In the genomic region with DNA sequence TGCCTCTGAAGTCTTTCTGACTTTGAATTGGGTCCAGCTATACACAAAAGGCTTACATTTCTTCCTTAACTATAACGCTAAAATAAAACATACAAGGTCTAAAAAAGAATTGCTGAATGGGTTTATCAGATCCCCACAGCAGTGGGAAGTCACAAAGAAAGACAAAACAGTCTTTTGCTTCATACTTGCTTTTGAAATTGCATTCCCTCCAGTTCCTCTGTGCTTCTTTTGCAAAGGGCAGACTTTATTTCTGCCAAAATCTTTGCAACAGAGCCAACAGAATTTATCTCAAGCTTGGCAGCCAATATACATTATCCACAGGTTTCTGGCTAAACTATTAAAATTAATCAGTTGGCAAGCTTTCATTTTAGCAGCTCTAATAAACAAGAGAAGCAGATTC, we compare ENCODE assay signal across 27 cellular contexts.
"Had no signal": no experiment of that assay in that cellular context is flagged by ENCODE, and none has a peak within 500 bp of the region (broad histone marks: within the 10 kb centered on the region; RNA-seq: fewer than 3 reads in every experiment).

No MANE protein-coding gene starts in this region.

- H3K4me1 ChIP-seq: SJSA1 had no signal

- DNase-seq: activated CD4-positive, alpha-beta T cell treated with anti-CD3 and anti-CD28 coated beads for 4 hours; activated CD8-positive, alpha-beta memory T cell treated with anti-CD3 and anti-CD28 coated beads, Interleukin-2, amount 50 U/mL, for 4 hours; activated CD8-positive, alpha-beta T cell treated with anti-CD3 and anti-CD28 coated beads for 36 hours; activated gamma-delta T cell treated with Interleukin-2 at 50 U/mL for 16 hours; activated naive CD4-positive, alpha-beta T cell treated with anti-CD3 and anti-CD28 coated beads, Interleukin-2, amount 10 ng/mL, durations not matched to agents 7 days and 5 days; activated naive CD8-positive, alpha-beta T cell treated with anti-CD3 and anti-CD28 coated beads for 36 hours; activated T-cell treated with anti-CD3 and anti-CD28 coated beads, Interleukin-2, amount 50 U/mL, for 72 hours; caudate nucleus; NCI-H1092; NCI-H1417; NCI-H2029; NCI-H2107; NCI-H2171 treated with DMSO at 0.1 percent for 48 hours; NCI-H226; NCI-H510A treated with DMSO at 0.1 percent for 48 hours; NCI-H69; NK-92 treated with Interleukin-12 subunit alpha and Interleukin-12 subunit beta, amount 100 ng/mL, for 24 hours; OCI-M1; RPMI8226; SHP77 had no signal

- H3K4me2 ChIP-seq: KMS-11 had no signal

- H3K36me3 Mint-ChIP-seq: activated naive CD4-positive, alpha-beta T cell treated with anti-CD3 and anti-CD28 coated beads, Interleukin-2, amount 10 ng/mL, durations not matched to agents 7 days and 5 days; activated naive CD8-positive, alpha-beta T cell treated with anti-CD3 and anti-CD28 coated beads for 36 hours had no signal

- H3K27ac ChIP-seq: KMS-11, SJSA1 had no signal

- H3K4me3 Mint-ChIP-seq: activated CD8-positive, alpha-beta T cell treated with anti-CD3 and anti-CD28 coated beads for 36 hours; activated naive CD4-positive, alpha-beta T cell treated with anti-CD3 and anti-CD28 coated beads, Interleukin-2, amount 10 ng/mL, durations not matched to agents 7 days and 5 days; activated naive CD8-positive, alpha-beta T cell treated with anti-CD3 and anti-CD28 coated beads for 36 hours; activated T-cell treated with anti-CD3 and anti-CD28 coated beads, Interleukin-2, amount 50 U/mL, for 72 hours; T-helper 1 cell treated with Interleukin-12 subunit alpha and Interleukin-12 subunit beta and Interleukin-4 antibody, amounts not matched to agents 30 μg/mL and 1 μg/mL, for 36 hours had no signal

- H3K4me1 Mint-ChIP-seq: activated naive CD4-positive, alpha-beta T cell treated with anti-CD3 and anti-CD28 coated beads, Interleukin-2, amount 10 ng/mL, durations not matched to agents 7 days and 5 days; activated naive CD8-positive, alpha-beta T cell treated with anti-CD3 and anti-CD28 coated beads for 36 hours had no signal

- H3K9me3 Mint-ChIP-seq: activated CD8-positive, alpha-beta T cell treated with anti-CD3 and anti-CD28 coated beads for 36 hours; activated naive CD4-positive, alpha-beta T cell treated with anti-CD3 and anti-CD28 coated beads, Interleukin-2, amount 10 ng/mL, durations not matched to agents 7 days and 5 days; activated naive CD8-positive, alpha-beta T cell treated with anti-CD3 and anti-CD28 coated beads for 36 hours; activated T-cell treated with anti-CD3 and anti-CD28 coated beads, Interleukin-2, amount 50 U/mL, for 72 hours; T-helper 1 cell treated with Interleukin-12 subunit alpha and Interleukin-12 subunit beta and Interleukin-4 antibody, amounts not matched to agents 30 μg/mL and 1 μg/mL, for 36 hours had no signal

- H3K27me3 Mint-ChIP-seq: activated CD8-positive, alpha-beta T cell treated with anti-CD3 and anti-CD28 coated beads for 36 hours; activated naive CD4-positive, alpha-beta T cell treated with anti-CD3 and anti-CD28 coated beads, Interleukin-2, amount 10 ng/mL, durations not matched to agents 7 days and 5 days; activated naive CD8-positive, alpha-beta T cell treated with anti-CD3 and anti-CD28 coated beads for 36 hours had no signal

- H3K4me3 ChIP-seq: SJSA1 had no signal

- H3K36me3 ChIP-seq: SJSA1 had no signal

- ATAC-seq: activated CD4-positive, CD25-positive, alpha-beta regulatory T cell treated with anti-CD3 and anti-CD28 coated beads, Interleukin-2, amount 50 U/mL, for 24 hours; activated CD8-positive, alpha-beta T cell treated with anti-CD3 and anti-CD28 coated beads for 36 hours; activated T-cell treated with anti-CD3 and anti-CD28 coated beads, Interleukin-2, amount 50 U/mL, for 72 hours; Panc1; SK-N-SH treated with all-trans-retinoic acid at 6 μM for 48 hours had no signal

- H3K27me3 ChIP-seq: SJSA1 had no signal

- H3K27ac Mint-ChIP-seq: activated CD8-positive, alpha-beta T cell treated with anti-CD3 and anti-CD28 coated beads for 36 hours; activated naive CD4-positive, alpha-beta T cell treated with anti-CD3 and anti-CD28 coated beads, Interleukin-2, amount 10 ng/mL, durations not matched to agents 7 days and 5 days; activated naive CD8-positive, alpha-beta T cell treated with anti-CD3 and anti-CD28 coated beads for 36 hours; activated T-cell treated with anti-CD3 and anti-CD28 coated beads, Interleukin-2, amount 50 U/mL, for 72 hours; activated T-helper 2 cell treated with anti-CD3 and anti-CD28 coated beads, Interferon-gamma antibody, Interleukin-2, Interleukin-4, amounts not matched to agents 10 μg/mL and 5 μg/mL and 100 μg/mL, durations not matched to agents 14 hours and 24 hours and 36 hours; T-helper 1 cell treated with Interleukin-12 subunit alpha and Interleukin-12 subunit beta and Interleukin-4 antibody, amounts not matched to agents 30 μg/mL and 1 μg/mL, for 36 hours had no signal
